In genomic region chr22:22941831-22942510, GRCh38 we compare ENCODE assay signal across 13 cellular contexts. TPM values are rescaled to one million over a fixed set of nuclear protein-coding genes. Genes with fewer than 3 reads are reported as not detected.
A peak's percentile ranks its signal among the peaks of the same experiment; 100 is the strongest.
DNase-seq lines count a peak whose midpoint lies in the region; ATAC-seq lines count a peak whose summit lies in the region.
"Had no signal": no experiment of that assay in that cellular context is flagged by ENCODE, and none has a peak within 500 bp of the region (broad histone marks: within the 10 kb centered on the region; RNA-seq: fewer than 3 reads in every experiment).

No MANE protein-coding gene starts in this region.

- no peaks in the 10 kb centered on the region for H3K9me3 Mint-ChIP-seq in stimulated activated naive CD8-positive, alpha-beta T cell treated with anti-CD3 and anti-CD28 coated beads, Interleukin-15, amount 100 ng/mL, for 72 hours
- H3K9me3 Mint-ChIP-seq: CD4-positive, alpha-beta T cell; central memory CD8-positive, alpha-beta T cell had no signal

- H3K4me1 Mint-ChIP-seq in stimulated activated naive CD8-positive, alpha-beta T cell treated with anti-CD3 and anti-CD28 coated beads, Interleukin-15, amount 100 ng/mL, for 72 hours: peaks cover 9% of the 10 kb centered on the region

- DNase-seq in activated CD4-positive, CD25-positive, alpha-beta regulatory T cell treated with anti-CD3 and anti-CD28 coated beads, Interleukin-2, amount 50 U/mL, for 72 hours: peak; percentile 26
- DNase-seq in RPMI8226 (peak; percentile 16), left colon (peak; percentile 4 to 10), caudate nucleus (lab: John Stamatoyannopoulos, UW) (no peak)
- DNase-seq in stimulated activated naive CD8-positive, alpha-beta T cell treated with anti-CD3 and anti-CD28 coated beads, Interleukin-15, amount 100 ng/mL, for 72 hours: no peak

- intact Hi-C loops in left colon (cut with DNase I, micrococcal nuclease): no loop called here

- H3K4me3 Mint-ChIP-seq in stimulated activated naive CD8-positive, alpha-beta T cell treated with anti-CD3 and anti-CD28 coated beads, Interleukin-15, amount 100 ng/mL, for 72 hours: no peak overlapping the region
- H3K4me3 Mint-ChIP-seq: CD4-positive, alpha-beta T cell; central memory CD8-positive, alpha-beta T cell had no signal

- H3K27ac ChIP-seq in caudate nucleus (ENCODE audit: low read depth, low read length): no peak overlapping the region
- H3K27ac ChIP-seq: 22Rv1, PC-9 had no signal

- no peak for ATAC-seq in activated CD4-positive, CD25-positive, alpha-beta regulatory T cell treated with anti-CD3 and anti-CD28 coated beads, Interleukin-2, amount 50 U/mL, for 24 hours
- ATAC-seq in left colon: no peak
- ATAC-seq in stimulated activated naive CD8-positive, alpha-beta T cell treated with anti-CD3 and anti-CD28 coated beads, Interleukin-15, amount 100 ng/mL, for 72 hours: peak; percentile 30
- no peak for ATAC-seq in GM18868 (IDR thresholded peaks at IDR 0.05; ENCODE audit: unreplicated experiment)
- no peak for ATAC-seq in HG03571 (IDR thresholded peaks at IDR 0.05; ENCODE audit: unreplicated experiment)

- H3K27me3 Mint-ChIP-seq in stimulated activated naive CD8-positive, alpha-beta T cell treated with anti-CD3 and anti-CD28 coated beads, Interleukin-15, amount 100 ng/mL, for 72 hours: peaks cover 34% of the 10 kb centered on the region
- H3K27me3 Mint-ChIP-seq: CD4-positive, alpha-beta T cell; central memory CD8-positive, alpha-beta T cell had no signal

- H3K27ac Mint-ChIP-seq in stimulated activated naive CD8-positive, alpha-beta T cell treated with anti-CD3 and anti-CD28 coated beads, Interleukin-15, amount 100 ng/mL, for 72 hours: no peak overlapping the region
- H3K27ac Mint-ChIP-seq: CD4-positive, alpha-beta T cell had no signal

RNA-seq across cellular contexts. Expression of gene IGLL5, which starts 54.4 kb away (rescaled TPM):
- 10 to 100 TPM in 1 of 2 donors, 1 to 10 TPM in 1; 5.5 to 40.7 TPM for total RNA-seq in left colon
- total RNA-seq: CD4-positive, alpha-beta T cell; Daoy; PC-9 had no signal

Comparison
In these comparisons a context has a peak if more than half of its experiments do, and no peak if none do; other contexts are left out.
1. DNase-seq: peak in activated CD4-positive, CD25-positive, alpha-beta regulatory T cell treated with anti-CD3 and anti-CD28 coated beads, Interleukin-2, amount 50 U/mL, for 72 hours (single experiment), RPMI8226 (single experiment) and left colon (2 of 2); none in stimulated activated naive CD8-positive, alpha-beta T cell treated with anti-CD3 and anti-CD28 coated beads, Interleukin-15, amount 100 ng/mL, for 72 hours (0 of 2) and caudate nucleus (0 of 61).